In the genomic region with DNA sequence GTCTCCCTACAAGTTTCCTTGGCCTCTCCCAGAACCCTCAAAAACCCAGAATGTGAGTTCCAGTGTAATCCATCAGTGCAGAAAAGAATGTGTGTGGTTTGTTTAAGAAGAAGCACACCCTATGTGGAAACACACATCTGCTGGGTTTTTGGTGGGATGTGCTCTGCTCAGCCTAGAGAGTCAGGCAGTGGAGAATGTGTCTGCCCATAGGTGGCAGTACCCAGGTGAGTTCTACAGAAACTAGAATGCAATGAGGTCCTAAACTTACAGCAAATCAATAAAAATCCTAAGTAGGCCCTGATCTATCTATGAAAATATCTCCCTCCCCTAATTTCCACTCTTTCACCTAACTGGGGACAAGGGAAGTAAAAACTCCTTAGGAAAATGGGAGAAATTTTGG, we compare ENCODE assay signal across 21 cellular contexts.
"Had no signal": no experiment of that assay in that cellular context is flagged by ENCODE, and none has a peak within 500 bp of the region (broad histone marks: within the 10 kb centered on the region; RNA-seq: fewer than 3 reads in every experiment).

No MANE protein-coding gene starts in this region.

- H3K9me3 ChIP-seq: colonic mucosa, esophagus muscularis mucosa, right atrium auricular region, tibial artery, uterus had no signal

- H3K27me3 Mint-ChIP-seq: activated CD4-positive, alpha-beta T cell treated with anti-CD3 and anti-CD28 coated beads, Interleukin-2, amount 10 ng/mL, durations not matched to agents 24 days and 14 days had no signal

- H3K4me1 Mint-ChIP-seq: activated CD4-positive, alpha-beta T cell treated with anti-CD3 and anti-CD28 coated beads, Interleukin-2, amount 10 ng/mL, durations not matched to agents 24 days and 14 days; stimulated activated naive B cell treated with anti-CD40 and anti-IgM and Interleukin-4, amounts not matched to agents 10 μg/mL and 1 μg/mL and 100 μg/mL, for 72 hours had no signal

- H3K27ac Mint-ChIP-seq: activated CD4-positive, alpha-beta T cell treated with anti-CD3 and anti-CD28 coated beads, Interleukin-2, amount 10 ng/mL, durations not matched to agents 24 days and 14 days; activated CD8-positive, alpha-beta T cell treated with anti-CD3 and anti-CD28 coated beads, Interleukin-2, amount 10 ng/mL, durations not matched to agents 7 days and 5 days; nephron; stimulated activated naive B cell treated with anti-CD40 and anti-IgM and Interleukin-4, amounts not matched to agents 10 μg/mL and 1 μg/mL and 100 μg/mL, for 72 hours had no signal

- ATAC-seq: activated CD8-positive, alpha-beta T cell treated with anti-CD3 and anti-CD28 coated beads, Interleukin-2, amount 10 ng/mL, durations not matched to agents 7 days and 5 days; activated naive CD4-positive, alpha-beta T cell treated with anti-CD3 and anti-CD28 coated beads, Interleukin-2, amount 50 U/mL, for 72 hours; stimulated activated naive B cell treated with anti-CD40 and anti-IgM and Interleukin-4, amounts not matched to agents 10 μg/mL and 1 μg/mL and 100 μg/mL, for 72 hours had no signal

- H3K4me1 ChIP-seq: colonic mucosa, esophagus muscularis mucosa, right atrium auricular region, tibial artery, uterus had no signal

- H3K36me3 Mint-ChIP-seq: activated naive CD4-positive, alpha-beta T cell treated with anti-CD3 and anti-CD28 coated beads, Interleukin-2, amount 50 U/mL, for 72 hours; stimulated activated naive B cell treated with anti-CD40 and anti-IgM and Interleukin-4, amounts not matched to agents 10 μg/mL and 1 μg/mL and 100 μg/mL, for 72 hours had no signal

- H3K9me3 Mint-ChIP-seq: activated CD4-positive, alpha-beta T cell treated with anti-CD3 and anti-CD28 coated beads, Interleukin-2, amount 10 ng/mL, durations not matched to agents 24 days and 14 days; activated naive CD4-positive, alpha-beta T cell treated with anti-CD3 and anti-CD28 coated beads, Interleukin-2, amount 50 U/mL, for 72 hours; nephron had no signal

- H3K27me3 ChIP-seq: colonic mucosa, esophagus muscularis mucosa, right atrium auricular region, tibial artery, uterus had no signal

- H3K4me3 ChIP-seq: colonic mucosa, esophagus muscularis mucosa, right atrium auricular region, skin epidermis, tibial artery, uterus had no signal

- H3K27ac ChIP-seq: colonic mucosa, esophagus muscularis mucosa, right atrium auricular region, skin epidermis, tibial artery, uterus had no signal

- H3K36me3 ChIP-seq: colonic mucosa, esophagus muscularis mucosa, right atrium auricular region, tibial artery, uterus had no signal

- H3K4me3 Mint-ChIP-seq: activated CD4-positive, alpha-beta T cell treated with anti-CD3 and anti-CD28 coated beads, Interleukin-2, amount 10 ng/mL, durations not matched to agents 24 days and 14 days; activated CD8-positive, alpha-beta T cell treated with anti-CD3 and anti-CD28 coated beads, Interleukin-2, amount 10 ng/mL, durations not matched to agents 7 days and 5 days; nephron; stimulated activated naive B cell treated with anti-CD40 and anti-IgM and Interleukin-4, amounts not matched to agents 10 μg/mL and 1 μg/mL and 100 μg/mL, for 72 hours had no signal

- DNase-seq: activated CD4-positive, alpha-beta T cell treated with anti-CD3 and anti-CD28 coated beads, Interleukin-2, amount 10 ng/mL, durations not matched to agents 24 days and 14 days; activated CD4-positive, CD25-positive, alpha-beta regulatory T cell; activated CD8-positive, alpha-beta memory T cell treated with anti-CD3 and anti-CD28 coated beads, Interleukin-2, amount 50 U/mL, for 4 hours; activated CD8-positive, alpha-beta T cell treated with anti-CD3 and anti-CD28 coated beads, Interleukin-2, amount 10 ng/mL, durations not matched to agents 7 days and 5 days; activated gamma-delta T cell; activated T-cell treated with anti-CD3 and anti-CD28 coated beads, Interleukin-2, amount 50 U/mL, for 48 hours; caudate nucleus; colonic mucosa; hippocampal formation; kidney glomerular epithelial cell; occipital lobe; stimulated activated CD4-positive, alpha-beta T cell treated with anti-CD3 and anti-CD28 coated beads, Interleukin-15, amount 100 ng/mL, for 24 hours; stimulated activated CD4-positive, alpha-beta T cell treated with anti-CD3 and anti-CD28 coated beads, Interleukin-4, amount 100 ng/mL, for 1 hour; stimulated activated naive B cell treated with anti-CD40 and anti-IgM and Interleukin-4, amounts not matched to agents 10 μg/mL and 1 μg/mL and 100 μg/mL, for 72 hours; tibial artery; uterus had no signal
